Comparison of ENCODE assay signal across 11 cellular contexts in the genomic region with DNA sequence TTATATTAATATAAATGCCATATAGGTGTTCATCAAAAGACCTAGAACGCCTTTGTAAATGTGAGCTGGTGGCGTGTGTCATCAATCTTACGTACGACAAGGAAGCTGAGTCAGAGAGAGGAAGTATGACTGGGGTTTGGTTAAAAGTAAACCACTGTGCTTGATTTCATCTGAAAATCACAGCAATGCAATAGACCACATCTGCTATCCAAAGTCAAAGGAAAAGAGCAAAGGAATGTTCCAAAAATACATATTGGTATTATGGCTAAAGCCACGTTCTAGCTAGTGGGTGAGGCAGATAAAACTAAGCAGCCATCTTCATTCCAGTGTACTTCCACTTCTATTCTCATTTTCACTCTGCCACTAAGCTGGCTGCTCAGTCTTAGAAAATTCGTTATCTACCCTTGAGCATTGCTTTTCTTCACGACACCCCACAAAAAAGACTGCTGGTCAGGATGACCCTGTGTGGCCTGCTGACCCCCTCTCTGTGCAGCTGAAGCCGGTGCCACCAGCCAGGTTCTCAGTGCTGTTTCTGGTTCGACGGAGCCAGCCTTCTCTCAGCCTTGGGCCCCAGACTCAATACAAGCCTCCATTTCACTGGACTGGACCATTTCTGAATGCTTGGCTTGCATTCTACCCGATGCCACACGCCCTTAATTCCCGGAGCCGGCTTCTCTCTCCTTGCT. TPM values are rescaled to one million over a fixed set of nuclear protein-coding genes. Genes with fewer than 3 reads are reported as not detected.
DNase-seq lines count a peak whose midpoint lies in the region; ATAC-seq, FAIRE-seq and TF ChIP-seq lines count a peak whose summit lies in the region.
"Had no signal": no experiment of that assay in that cellular context is flagged by ENCODE, and none has a peak within 500 bp of the region (broad histone marks: within the 10 kb centered on the region; RNA-seq: fewer than 3 reads in every experiment).

No MANE protein-coding gene starts in this region.

- TF ChIP-seq CTCF in H1 (IDR thresholded peaks at IDR 0.05; ENCODE audit: control extremely low read depth in 1 of 3, insufficient read depth in 1 of 3, low read depth in 1 of 3, low read length in 3 of 3): no peak

- no peak for TF ChIP-seq POLR2A in H1 (IDR thresholded peaks at IDR 0.05; ENCODE audit: control extremely low read depth in 1 of 2, low read depth in 2 of 2, low read length in 2 of 2)

- no peak overlapping the region for H4K91ac ChIP-seq in H1 (replicated peaks; ENCODE audit: insufficient read length, low read length)

- no peaks in the 10 kb centered on the region for H3K36me3 Mint-ChIP-seq in activated CD8-positive, alpha-beta memory T cell treated with anti-CD3 and anti-CD28 coated beads, Interleukin-2, amount 10 ng/mL, durations not matched to agents 7 days and 5 days
- no peaks in the 10 kb centered on the region for H3K36me3 Mint-ChIP-seq in stimulated activated effector memory CD8-positive, alpha-beta T cell treated with anti-CD3 and anti-CD28 coated beads, Interleukin-12 subunit alpha, Interleukin-12 subunit beta, amount 100 ng/mL, for 72 hours

- no peaks in the 10 kb centered on the region for H3K27me3 ChIP-seq in H1 (replicated peaks in 1 of 4; ENCODE audit: control insufficient read depth in 3 of 4, extremely low read depth in 1 of 4, insufficient read depth in 3 of 4, low read length in 3 of 4)

- H3K4me2 ChIP-seq in H1 (ENCODE audit: insufficient read depth in 1 of 2, low read depth in 2 of 2, low read length in 2 of 2): no peak overlapping the region

- H3K4ac ChIP-seq in H1 (replicated peaks; ENCODE audit: insufficient read length, low read depth, low read length): no peak overlapping the region

- FAIRE-seq in RCC 7860 (lab: Jason Lieb, UNC) (peak; percentile 98), H1 (lab: Jason Lieb, UNC) (no peak)

- no peak overlapping the region for H3K27ac ChIP-seq in H1 (ENCODE audit: low read depth, low read length)

- 86% methylated on average over 14 of the region's 14 CpGs; no CpG with 5 or more reads in 1 of the 2 experiments for WGBS in H1 (ENCODE audit: extremely low coverage in 1 of 2, insufficient coverage in 1 of 2, insufficient read length in 1 of 2, insufficient replicate concordance in 2 of 2, low coverage in 1 of 2, low lambda C conversion rate in 2 of 2, missing lambda C conversion rate in 1 of 2), 2 experiments

- no peaks in the 10 kb centered on the region for H3K9me3 Mint-ChIP-seq in activated CD8-positive, alpha-beta memory T cell treated with anti-CD3 and anti-CD28 coated beads, Interleukin-2, amount 10 ng/mL, durations not matched to agents 7 days and 5 days (ENCODE audit: low read depth)
- H3K9me3 Mint-ChIP-seq in stimulated activated effector memory CD8-positive, alpha-beta T cell treated with anti-CD3 and anti-CD28 coated beads, Interleukin-12 subunit alpha, Interleukin-12 subunit beta, amount 100 ng/mL, for 72 hours: no peaks in the 10 kb centered on the region

- H3K4me3 Mint-ChIP-seq in activated CD8-positive, alpha-beta memory T cell treated with anti-CD3 and anti-CD28 coated beads, Interleukin-2, amount 10 ng/mL, durations not matched to agents 7 days and 5 days: no peak overlapping the region
- no peak overlapping the region for H3K4me3 Mint-ChIP-seq in stimulated activated effector memory CD8-positive, alpha-beta T cell treated with anti-CD3 and anti-CD28 coated beads, Interleukin-12 subunit alpha, Interleukin-12 subunit beta, amount 100 ng/mL, for 72 hours

- no peaks in the 10 kb centered on the region for H3K23me2 ChIP-seq in H1 (ENCODE audit: low read depth, low read length)

- H3K79me2 ChIP-seq in H1 (ENCODE audit: control insufficient read depth in 1 of 2, insufficient read depth in 2 of 2, low read length in 2 of 2): no peaks in the 10 kb centered on the region

- peaks cover 72% of the 10 kb centered on the region for H3K27me3 Mint-ChIP-seq in activated CD8-positive, alpha-beta memory T cell treated with anti-CD3 and anti-CD28 coated beads, Interleukin-2, amount 10 ng/mL, durations not matched to agents 7 days and 5 days

- H4K5ac ChIP-seq in H1 (ENCODE audit: insufficient read length, low read depth, low read length): no peak overlapping the region

- no peaks in the 10 kb centered on the region for H3K79me1 ChIP-seq in H1 (ENCODE audit: low read depth, low read length)

- H3K4me1 ChIP-seq in H1 (replicated peaks in 1 of 4; ENCODE audit: control insufficient read depth in 3 of 4, insufficient read depth in 4 of 4, low read length in 3 of 4): no peaks in the 10 kb centered on the region

- H2BK15ac ChIP-seq in H1 (ENCODE audit: low read length): no peak overlapping the region

- no peaks in the 10 kb centered on the region for H3K36me3 ChIP-seq in H1 (ENCODE audit: control insufficient read depth in 2 of 4, insufficient read depth in 4 of 4, low read length in 3 of 4)

- POLR2A ChIA-PET in H1 (lab: Charles Lee; ENCODE audit: partially characterized antibody): interaction anchor here (1.0 kb wide), 1 partner anchor 155 kb away, joined by 4 read pairs; no protein-coding TSS in a partner anchor

- H2BK12ac ChIP-seq in H1 (ENCODE audit: low read depth, low read length): no peak overlapping the region

- H4K20me1 ChIP-seq in H1 (replicated peaks in 1 of 2; ENCODE audit: control insufficient read depth in 1 of 2, insufficient read depth in 2 of 2, low read length in 2 of 2): no peaks in the 10 kb centered on the region

- no peak overlapping the region for H3K18ac ChIP-seq in H1 (ENCODE audit: extremely low read depth, low read length)

- no peak for DNase-seq in activated CD8-positive, alpha-beta memory T cell treated with anti-CD3 and anti-CD28 coated beads, Interleukin-2, amount 10 ng/mL, durations not matched to agents 7 days and 5 days
- DNase-seq in activated CD8-positive, alpha-beta memory T cell treated with anti-CD3 and anti-CD28 coated beads, Interleukin-2, amount 50 U/mL, for 4 hours: no peak
- DNase-seq in RCC 7860 (ENCODE audit: low spot score) (peak; percentile 91), H1 (ENCODE audit: low read depth in 1 of 2, low spot score in 2 of 2) (no peak), left ventricle myocardium superior (no peak), GOT3 (lab: John Stamatoyannopoulos, UW) (no peak), LoVo (ENCODE audit: low spot score) (no peak)
- DNase-seq in stimulated activated effector memory CD8-positive, alpha-beta T cell treated with anti-CD3 and anti-CD28 coated beads, Interleukin-12 subunit alpha, Interleukin-12 subunit beta, amount 100 ng/mL, for 72 hours (ENCODE audit: low spot score in 2 of 2): peak in 1 of 2 donors; percentile 47
- DNase-seq: activated CD8-positive, alpha-beta memory T cell treated with anti-CD3 and anti-CD28 coated beads for 24 hours; COR-L47; NCI-H1092 treated with DMSO at 0.1 percent for 48 hours had no signal

- no peak overlapping the region for H2BK20ac ChIP-seq in H1 (ENCODE audit: low read length)

- H3K9me3 ChIP-seq in H1 (ENCODE audit: insufficient read depth in 2 of 2, low read depth in 1 of 2, low read length in 1 of 2): no peaks in the 10 kb centered on the region

- H2BK5ac ChIP-seq in H1 (ENCODE audit: low read depth, low read length): 0 out of 2 replicates have a peak overlapping the region, but pooled peaks have one; percentile 5

- no peak overlapping the region for H3K9ac ChIP-seq in H1 (replicated peaks in 1 of 4; ENCODE audit: extremely low read depth in 1 of 4, low read depth in 3 of 4, low read length in 3 of 4)

- intact Hi-C loops in left ventricle myocardium superior (cut with micrococcal nuclease): no loop called here

- CTCF ChIA-PET in activated CD8-positive, alpha-beta memory T cell treated with anti-CD3 and anti-CD28 coated beads, Interleukin-2, amount 10 ng/mL, durations not matched to agents 7 days and 5 days (lab: Charles Lee): interaction anchor here (0.8 to 1.2 kb wide), 3 partner anchors 10 to 124 kb away, joined by 3 to 4 read pairs (median 3); no protein-coding TSS in a partner anchor
- CTCF ChIA-PET in H1 (lab: Charles Lee; ENCODE audit: partially characterized antibody): interaction anchor here (0.5 to 0.8 kb wide), 2 partner anchors 14 to 80 kb away, joined by 3 read pairs; no protein-coding TSS in a partner anchor

- TF ChIP-seq RAD21 in H1 (IDR thresholded peaks at IDR 0.05 in 1 of 2, conservative IDR thresholded peaks at IDR 0.05 in 1 of 2; ENCODE audit: low read depth in 2 of 2, low read length in 2 of 2): no peak

- no peak overlapping the region for H3K14ac ChIP-seq in H1 (ENCODE audit: insufficient read length)

- no peak overlapping the region for H2BK120ac ChIP-seq in H1 (replicated peaks; ENCODE audit: low read depth, low read length)

- no peak overlapping the region for H3K27ac Mint-ChIP-seq in activated CD8-positive, alpha-beta memory T cell treated with anti-CD3 and anti-CD28 coated beads, Interleukin-2, amount 10 ng/mL, durations not matched to agents 7 days and 5 days
- no peak overlapping the region for H3K27ac Mint-ChIP-seq in stimulated activated effector memory CD8-positive, alpha-beta T cell treated with anti-CD3 and anti-CD28 coated beads, Interleukin-12 subunit alpha, Interleukin-12 subunit beta, amount 100 ng/mL, for 72 hours

- peak; percentile 53 for ATAC-seq in activated CD8-positive, alpha-beta memory T cell treated with anti-CD3 and anti-CD28 coated beads, Interleukin-2, amount 10 ng/mL, durations not matched to agents 7 days and 5 days
- peak; percentile 85 for ATAC-seq in stimulated activated effector memory CD8-positive, alpha-beta T cell treated with anti-CD3 and anti-CD28 coated beads, Interleukin-12 subunit alpha, Interleukin-12 subunit beta, amount 100 ng/mL, for 72 hours
- no peak for ATAC-seq in left ventricle myocardium superior

- H3K4me3 ChIP-seq in H1 (ENCODE audit: extremely low read depth in 1 of 4, insufficient read depth in 2 of 4, low read depth in 3 of 4, low read length in 4 of 4): no peak overlapping the region

- H3K23ac ChIP-seq in H1 (ENCODE audit: insufficient read length): no peak overlapping the region

- peaks cover 13% of the 10 kb centered on the region for H3K4me1 Mint-ChIP-seq in activated CD8-positive, alpha-beta memory T cell treated with anti-CD3 and anti-CD28 coated beads, Interleukin-2, amount 10 ng/mL, durations not matched to agents 7 days and 5 days
- peaks cover 18% of the 10 kb centered on the region for H3K4me1 Mint-ChIP-seq in stimulated activated effector memory CD8-positive, alpha-beta T cell treated with anti-CD3 and anti-CD28 coated beads, Interleukin-12 subunit alpha, Interleukin-12 subunit beta, amount 100 ng/mL, for 72 hours

- H2AFZ ChIP-seq in H1 (ENCODE audit: low read length): no peak overlapping the region

- no peak overlapping the region for H3K56ac ChIP-seq in H1 (replicated peaks; ENCODE audit: insufficient read length, low read depth, low read length)

- no peak overlapping the region for H2AK5ac ChIP-seq in H1 (ENCODE audit: low read depth, low read length)

- no peak overlapping the region for H4K8ac ChIP-seq in H1 (ENCODE audit: extremely low read depth, insufficient read depth, low read length)

- no peak for TF ChIP-seq EP300 in H1 (IDR thresholded peaks at IDR 0.05; ENCODE audit: borderline replicate concordance in 1 of 2, low read depth in 2 of 2, low read length in 2 of 2)

RNA-seq across cellular contexts. Expression of a gene that starts 23.8 kb away (rescaled TPM):
- not detected for total RNA-seq in activated CD8-positive, alpha-beta memory T cell treated with anti-CD3 and anti-CD28 coated beads, Interleukin-2, amount 10 ng/mL, durations not matched to agents 7 days and 5 days
- 7.1 and 8.4 TPM in 2 replicates for total RNA-seq in H1 (2021; fragmentation: NEBNext Ultra II Directional; extraction: Animal tissue kit (Norgen Biotek cat#: 25700))
- 1.2 and 1.4 TPM in 2 replicates for polyA plus RNA-seq in H1 (2011; rRNA removed)
- 1.6 TPM for polyA plus RNA-seq in H1 (2011; cell fraction: cytosol; rRNA removed)
- 3.4 TPM for polyA plus RNA-seq in H1 (2011; cell fraction: nucleus; rRNA removed)
- polyA plus RNA-seq in H1 (2012, experiment 1 of 2): 1.6 to 3.0 TPM (median 2.4 TPM) in 4 replicates
- polyA plus RNA-seq in H1 (2012, experiment 2 of 2): 1.5 TPM
- 4.1 TPM for polyA plus RNA-seq in H1 (2013, experiment 1 of 2)
- polyA plus RNA-seq in H1 (2013, experiment 2 of 2): 4.5 TPM
- polyA minus RNA-seq in H1 (2011; rRNA and poly(A)+ RNA removed): 3.2 and 3.8 TPM in 2 replicates
- polyA minus RNA-seq in H1 (2011; cell fraction: cytosol; rRNA and poly(A)+ RNA removed): 2.1 TPM
- 3.4 TPM for polyA minus RNA-seq in H1 (2011; cell fraction: nucleus; rRNA and poly(A)+ RNA removed)
- 0.59 TPM for total RNA-seq in left ventricle myocardium superior
